ENCODE assay signal across 25 cellular contexts in the genomic region with DNA sequence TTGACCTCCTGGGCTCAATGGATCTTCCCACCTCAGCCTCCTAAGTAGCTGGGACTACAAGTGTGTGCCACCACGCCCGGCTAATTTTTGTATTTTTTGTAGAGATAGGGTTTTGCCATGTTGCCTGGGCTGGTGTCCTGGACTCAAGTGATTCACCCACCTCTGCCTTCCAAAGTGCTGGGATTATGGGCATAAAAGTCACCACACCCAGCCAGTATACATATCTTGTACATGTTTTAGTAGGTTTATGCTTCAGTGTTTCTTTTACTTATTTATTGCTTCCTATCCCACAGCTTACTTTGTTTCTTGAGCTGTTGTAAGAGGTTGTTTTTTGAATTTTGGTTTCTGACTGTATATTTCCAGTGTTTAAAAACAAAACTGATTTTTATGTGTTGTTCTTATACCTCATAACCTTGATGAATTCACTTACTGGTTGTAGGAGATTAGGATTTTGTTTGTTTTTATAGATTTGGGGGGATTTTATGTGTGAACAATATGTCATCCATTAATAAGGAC. TPM values are rescaled to one million over a fixed set of nuclear protein-coding genes. Genes with fewer than 3 reads are reported as not detected.
A peak's percentile ranks its signal among the peaks of the same experiment; 100 is the strongest.
DNase-seq lines count a peak whose midpoint lies in the region; ATAC-seq and TF ChIP-seq lines count a peak whose summit lies in the region.
"Had no signal": no experiment of that assay in that cellular context is flagged by ENCODE, and none has a peak within 500 bp of the region (broad histone marks: within the 10 kb centered on the region; RNA-seq: fewer than 3 reads in every experiment).

No MANE protein-coding gene starts in this region.

- TF ChIP-seq CTCF in gastrocnemius medialis (IDR thresholded peaks at IDR 0.05 in 4 of 5, conservative IDR thresholded peaks at IDR 0.05 in 1 of 5) = no peak

- intact Hi-C loops in gastrocnemius medialis (cut with DNase I; ENCODE audit: low total_unique reads) = no loop called here

- DNase-seq in activated T-cell treated with anti-CD3 and anti-CD28 coated beads, Interleukin-2, amount 50 U/mL, for 24 hours = no peak
- DNase-seq in activated T-cell treated with anti-CD3 and anti-CD28 coated beads, Interleukin-2, amount 50 U/mL, for 1 hour = no peak
- peak in 1 of 5 donors; percentile 12 for DNase-seq in CD8-positive, alpha-beta memory T cell
- no peak for DNase-seq in effector memory CD8-positive, alpha-beta T cell
- DNase-seq in gastrocnemius medialis (no peak), superior temporal gyrus (ENCODE audit: extremely low spot score) (no peak)
- no peak for DNase-seq in stimulated activated CD4-positive, alpha-beta T cell treated with anti-CD3 and anti-CD28 coated beads, Interleukin-15, amount 100 ng/mL, for 24 hours
- DNase-seq: ACHN; adrenal gland; BE2C; dermis blood vessel endothelial cell; DMS153; hippocampal formation; NCI-H1092; NCI-H1694 treated with DMSO at 0.1 percent for 48 hours; NCI-H2171; NCI-H82; ovary; SHP77 treated with DMSO at 0.1 percent for 48 hours; stimulated activated naive CD4-positive, alpha-beta T cell treated with Interleukin-2 at 50 U/mL for 16 hours had no signal

- no peaks in the 10 kb centered on the region for H3K27me3 Mint-ChIP-seq in activated T-cell treated with anti-CD3 and anti-CD28 coated beads, Interleukin-2, amount 50 U/mL, for 24 hours
- H3K27me3 Mint-ChIP-seq in CD8-positive, alpha-beta memory T cell = no peaks in the 10 kb centered on the region
- no peaks in the 10 kb centered on the region for H3K27me3 Mint-ChIP-seq in effector memory CD8-positive, alpha-beta T cell

- no peaks in the 10 kb centered on the region for H3K36me3 ChIP-seq in CD8-positive, alpha-beta memory T cell (ENCODE audit: insufficient read depth, low read length)
- H3K36me3 ChIP-seq in gastrocnemius medialis = no peaks in the 10 kb centered on the region
- H3K36me3 ChIP-seq: ovary had no signal

- H3K4me1 Mint-ChIP-seq in activated T-cell treated with anti-CD3 and anti-CD28 coated beads, Interleukin-2, amount 50 U/mL, for 24 hours (ENCODE audit: low read depth) = peaks cover 23% of the 10 kb centered on the region
- H3K4me1 Mint-ChIP-seq in CD8-positive, alpha-beta memory T cell = peaks cover 5 to 14% (median 10%) of the 10 kb centered on the region in 3 donors
- H3K4me1 Mint-ChIP-seq in effector memory CD8-positive, alpha-beta T cell (ENCODE audit: low read depth in 2 of 2) = peaks cover 5 to 11% of the 10 kb centered on the region in 2 donors

- H3K4me3 ChIP-seq in CD8-positive, alpha-beta memory T cell (ENCODE audit: low read length) = no peak overlapping the region
- H3K4me3 ChIP-seq in gastrocnemius medialis = no peak overlapping the region
- H3K4me3 ChIP-seq: adrenal gland, lung, ovary had no signal

- no peaks in the 10 kb centered on the region for H3K9me3 Mint-ChIP-seq in activated T-cell treated with anti-CD3 and anti-CD28 coated beads, Interleukin-2, amount 50 U/mL, for 24 hours
- H3K9me3 Mint-ChIP-seq in CD8-positive, alpha-beta memory T cell = no peaks in the 10 kb centered on the region
- no peaks in the 10 kb centered on the region for H3K9me3 Mint-ChIP-seq in effector memory CD8-positive, alpha-beta T cell
- H3K9me3 Mint-ChIP-seq: T-helper 2 cell treated with Interferon-gamma antibody and Interleukin-4, amounts not matched to agents 5 μg/mL and 100 μg/mL, for 36 hours had no signal

- H3K4me3 Mint-ChIP-seq in activated T-cell treated with anti-CD3 and anti-CD28 coated beads, Interleukin-2, amount 50 U/mL, for 24 hours = no peak overlapping the region
- no peak overlapping the region for H3K4me3 Mint-ChIP-seq in CD8-positive, alpha-beta memory T cell
- H3K4me3 Mint-ChIP-seq in effector memory CD8-positive, alpha-beta T cell = no peak overlapping the region
- H3K4me3 Mint-ChIP-seq: T-helper 2 cell treated with Interferon-gamma antibody and Interleukin-4, amounts not matched to agents 5 μg/mL and 100 μg/mL, for 36 hours had no signal

- CTCF ChIA-PET in CD8-positive, alpha-beta memory T cell (lab: Charles Lee) = interaction anchor here (2.0 kb wide), 1 partner anchor 13 kb away, joined by 5 read pairs; no protein-coding TSS in a partner anchor

- POLR2A ChIA-PET in CD8-positive, alpha-beta memory T cell (lab: Charles Lee) = no interaction called here

- no peaks in the 10 kb centered on the region for H3K4me1 ChIP-seq in CD8-positive, alpha-beta memory T cell (ENCODE audit: insufficient read depth, low read length)
- H3K4me1 ChIP-seq in gastrocnemius medialis = peaks cover 29 to 40% of the 10 kb centered on the region in 2 donors
- H3K4me1 ChIP-seq: adrenal gland had no signal

- ATAC-seq in effector memory CD8-positive, alpha-beta T cell (replicated peaks) = no peak
- no peak for ATAC-seq in gastrocnemius medialis

- H3K27ac ChIP-seq in CD8-positive, alpha-beta memory T cell (ENCODE audit: low read depth, low read length) = no peak overlapping the region
- peak overlapping the region in 3 of 4 donors; percentile 32 to 96 (median 96) for H3K27ac ChIP-seq in gastrocnemius medialis
- H3K27ac ChIP-seq: adrenal gland, ovary had no signal

- no peaks in the 10 kb centered on the region for H3K27me3 ChIP-seq in CD8-positive, alpha-beta memory T cell (ENCODE audit: insufficient read depth, low read length, poor library complexity, severe bottlenecking)
- no peaks in the 10 kb centered on the region for H3K27me3 ChIP-seq in gastrocnemius medialis
- H3K27me3 ChIP-seq: adrenal gland, BE2C, ovary had no signal

- no peak for TF ChIP-seq POLR2A in gastrocnemius medialis (IDR thresholded peaks at IDR 0.05)

- H3K36me3 Mint-ChIP-seq in activated T-cell treated with anti-CD3 and anti-CD28 coated beads, Interleukin-2, amount 50 U/mL, for 24 hours (ENCODE audit: low read depth) = peaks cover 72% of the 10 kb centered on the region
- peaks cover 0 to 17% (median 5%) of the 10 kb centered on the region in 3 donors for H3K36me3 Mint-ChIP-seq in CD8-positive, alpha-beta memory T cell
- H3K36me3 Mint-ChIP-seq in effector memory CD8-positive, alpha-beta T cell (ENCODE audit: insufficient read depth) = no peaks in the 10 kb centered on the region

- in situ Hi-C loops in gastrocnemius medialis (cut with MboI; ENCODE audit: low sequenced_read_pairs in 4 of 4) = loop anchor here in 1 of 4 donors (25.0 kb wide), 1 partner anchor 144 kb away; the partner anchor contains the start of genes CCDC183 and TMEM141

- H3K9me3 ChIP-seq in CD8-positive, alpha-beta memory T cell (ENCODE audit: low read length) = no peaks in the 10 kb centered on the region
- H3K9me3 ChIP-seq in gastrocnemius medialis = no peaks in the 10 kb centered on the region
- H3K9me3 ChIP-seq: adrenal gland, BE2C, ovary had no signal

- H3K27ac Mint-ChIP-seq in activated T-cell treated with anti-CD3 and anti-CD28 coated beads, Interleukin-2, amount 50 U/mL, for 24 hours = peak overlapping the region; percentile 72
- H3K27ac Mint-ChIP-seq in CD8-positive, alpha-beta memory T cell = peak overlapping the region in 6 of 8 donors; percentile 32 to 72 (median 48)
- H3K27ac Mint-ChIP-seq in effector memory CD8-positive, alpha-beta T cell = peak overlapping the region; percentile 9 to 38
- H3K27ac Mint-ChIP-seq: T-helper 2 cell treated with Interferon-gamma antibody and Interleukin-4, amounts not matched to agents 5 μg/mL and 100 μg/mL, for 36 hours had no signal

RNA-seq across cellular contexts. Expression of gene FBXW5, which starts 12.9 kb away (rescaled TPM):
- total RNA-seq in CD8-positive, alpha-beta memory T cell = 100 to 1,000 TPM; 104 to 105 TPM
- 163 TPM for polyA plus RNA-seq in CD8-positive, alpha-beta memory T cell
- 100 to 1,000 TPM; 329 to 469 (median 435) TPM for total RNA-seq in gastrocnemius medialis

RNA-seq across cellular contexts. Expression of gene C8G, which starts 13.4 kb away (rescaled TPM):
- total RNA-seq in CD8-positive, alpha-beta memory T cell = under 1 TPM in 1 of 2 experiments, not detected in 1; 0.96 TPM
- polyA plus RNA-seq in CD8-positive, alpha-beta memory T cell = not detected
- 1 to 10 TPM in 2 of 4 donors, not detected in 2; 1.7 to 5.2 TPM for total RNA-seq in gastrocnemius medialis
- total RNA-seq: dermis blood vessel endothelial cell, NCI-H460, temporal lobe had no signal
- polyA plus RNA-seq: neural cell had no signal

RNA-seq across cellular contexts. Expression of gene LCN12, which starts 20.4 kb away (rescaled TPM):
- 1 to 10 TPM in 1 of 2 experiments, under 1 TPM in 1; 0.85 to 1.3 TPM for total RNA-seq in CD8-positive, alpha-beta memory T cell
- not detected for polyA plus RNA-seq in CD8-positive, alpha-beta memory T cell
- not detected for total RNA-seq in gastrocnemius medialis
- total RNA-seq: dermis blood vessel endothelial cell had no signal

RNA-seq across cellular contexts. Expression of gene TRAF2, which starts 45.4 kb away (rescaled TPM):
- 10 to 100 TPM; 53.2 to 60.5 TPM for total RNA-seq in CD8-positive, alpha-beta memory T cell
- 23.1 TPM for polyA plus RNA-seq in CD8-positive, alpha-beta memory T cell
- total RNA-seq in gastrocnemius medialis = 1 to 10 TPM; 3.5 to 6.6 (median 4.8) TPM

RNA-seq across cellular contexts. Expression of gene PTGDS, which starts 45.6 kb away (rescaled TPM):
- under 1 TPM; 0.24 to 0.49 TPM for total RNA-seq in CD8-positive, alpha-beta memory T cell
- polyA plus RNA-seq in CD8-positive, alpha-beta memory T cell = 5.5 TPM
- 10 to 100 TPM in 3 of 4 donors, 1 to 10 TPM in 1; 2.3 to 35.2 (median 27.0) TPM for total RNA-seq in gastrocnemius medialis
- total RNA-seq: NCI-H460 had no signal
